In genomic region chrX:101658661-101659477, GRCh38 we compare ENCODE assay signal across 8 cellular contexts. TPM values are rescaled to one million over a fixed set of nuclear protein-coding genes. Genes with fewer than 3 reads are reported as not detected.
A peak's percentile ranks its signal among the peaks of the same experiment; 100 is the strongest.
DNase-seq lines count a peak whose midpoint lies in the region; ATAC-seq and TF ChIP-seq lines count a peak whose summit lies in the region.

No MANE protein-coding gene starts in this region.

- ATAC-seq in GM21528 (IDR thresholded peaks at IDR 0.05; ENCODE audit: low FRiP score, unreplicated experiment) (peak; percentile 68), left colon (peak; percentile 95)

- no peak for TF ChIP-seq CTCF in choroid plexus epithelial cell (conservative IDR thresholded peaks at IDR 0.05; ENCODE audit: low read depth, low read length)

- intact Hi-C loops in left colon (cut with DNase I, micrococcal nuclease) = no loop called here

- peak overlapping the region; percentile 71 for H3K4me3 ChIP-seq in choroid plexus epithelial cell (ENCODE audit: low read depth, low read length)

- DNase-seq in C1 segment of cervical spinal cord (lab: John Stamatoyannopoulos, UW) = peak in 12 of 14 donors; percentile 19 to 60 (median 34)
- peak; percentile 67 for DNase-seq in NCI-H146 (lab: John Stamatoyannopoulos, UW)
- peak; percentile 61 for DNase-seq in activated CD4-positive, CD25-positive, alpha-beta regulatory T cell treated with anti-CD3 and anti-CD28 coated beads, Interleukin-2, amount 50 U/mL, for 72 hours
- DNase-seq in choroid plexus epithelial cell (ENCODE audit: low read depth) = peak; percentile 58
- DNase-seq in left colon = peak; percentile 74 to 80
- peak; percentile 13 to 59 (median 30) for DNase-seq in stimulated activated CD4-positive, alpha-beta T cell treated with anti-CD3 and anti-CD28 coated beads, Interleukin-1b, Interleukin-23, amount 100 ng/mL, for 24 hours (ENCODE audit: low read depth in 4 of 4, low spot score in 1 of 4)
- no peak for DNase-seq in NAMALWA (ENCODE audit: low spot score)

RNA-seq across cellular contexts. Expression of gene ARMCX2, which starts 0.8 kb away (rescaled TPM):
- total RNA-seq in left colon = 1 to 10 TPM; 4.9 to 5.9 TPM

RNA-seq across cellular contexts. Expression of gene ARMCX3, which starts 35.9 kb away (rescaled TPM):
- 10 to 100 TPM; 26.6 to 35.3 TPM for total RNA-seq in left colon

RNA-seq across cellular contexts. Expression of gene ARMCX6, which starts 41.1 kb away (rescaled TPM):
- total RNA-seq in left colon = 10 to 100 TPM; 18.2 to 19.2 TPM
